Comparison of ENCODE assay signal across 30 cellular contexts in genomic region chrX:44619039-44619438, GRCh38.
"Had no signal": no experiment of that assay in that cellular context is flagged by ENCODE, and none has a peak within 500 bp of the region (broad histone marks: within the 10 kb centered on the region; RNA-seq: fewer than 3 reads in every experiment).

No MANE protein-coding gene starts in this region.

- H3K4me3 Mint-ChIP-seq: naive thymus-derived CD4-positive, alpha-beta T cell; natural killer cell; nephron; neural progenitor cell; stimulated activated memory B cell treated with anti-CD40 and anti-IgM and Interleukin-4, amounts not matched to agents 10 μg/mL and 1 μg/mL and 100 μg/mL, for 72 hours; stimulated activated naive CD8-positive, alpha-beta T cell treated with anti-CD3 and anti-CD28 coated beads, Interleukin-15, Interleukin-2, amounts not matched to agents 100 ng/mL and 50 ng/mL, for 24 hours; type B pancreatic cell had no signal

- H3K36me3 ChIP-seq: neural progenitor cell, ovary, spleen, stomach, thoracic aorta, thyroid gland, transverse colon, upper lobe of right lung, vagina had no signal

- H3K9me3 ChIP-seq: ovary, psoas muscle, spleen, stomach, thoracic aorta, thyroid gland, transverse colon, upper lobe of right lung, vagina had no signal

- ATAC-seq: naive thymus-derived CD4-positive, alpha-beta T cell; natural killer cell; psoas muscle; right cardiac atrium; sciatic nerve; stimulated activated memory B cell treated with anti-CD40 and anti-IgM and Interleukin-4, amounts not matched to agents 10 μg/mL and 1 μg/mL and 100 μg/mL, for 72 hours; upper lobe of right lung had no signal

- H3K27me3 ChIP-seq: neural progenitor cell, ovary, spleen, stomach, thyroid gland, transverse colon, upper lobe of right lung, vagina had no signal

- H3K9me3 Mint-ChIP-seq: natural killer cell; stimulated activated memory B cell treated with anti-CD40 and anti-IgM and Interleukin-4, amounts not matched to agents 10 μg/mL and 1 μg/mL and 100 μg/mL, for 72 hours; stimulated activated naive CD8-positive, alpha-beta T cell treated with anti-CD3 and anti-CD28 coated beads, Interleukin-15, Interleukin-2, amounts not matched to agents 100 ng/mL and 50 ng/mL, for 24 hours; type B pancreatic cell had no signal

- H3K4me1 Mint-ChIP-seq: natural killer cell, nephron, neural progenitor cell had no signal

- H3K4me3 ChIP-seq: neural progenitor cell, ovary, psoas muscle, skin epidermis, smooth muscle cell, spleen, stomach, thoracic aorta, thyroid gland, transverse colon, upper lobe of right lung, vagina had no signal

- H3K36me3 Mint-ChIP-seq: naive thymus-derived CD4-positive, alpha-beta T cell; natural killer cell; neural progenitor cell; stimulated activated memory B cell treated with anti-CD40 and anti-IgM and Interleukin-4, amounts not matched to agents 10 μg/mL and 1 μg/mL and 100 μg/mL, for 72 hours; type B pancreatic cell had no signal

- H3K27ac Mint-ChIP-seq: naive thymus-derived CD4-positive, alpha-beta T cell; natural killer cell; nephron; neural progenitor cell; progenitor cell of endocrine pancreas; stimulated activated memory B cell treated with anti-CD40 and anti-IgM and Interleukin-4, amounts not matched to agents 10 μg/mL and 1 μg/mL and 100 μg/mL, for 72 hours; stimulated activated naive CD8-positive, alpha-beta T cell treated with anti-CD3 and anti-CD28 coated beads, Interleukin-15, Interleukin-2, amounts not matched to agents 100 ng/mL and 50 ng/mL, for 24 hours; type B pancreatic cell had no signal

- H3K27ac ChIP-seq: neural progenitor cell, ovary, parathyroid adenoma, psoas muscle, skin epidermis, spleen, stomach, thoracic aorta, thyroid gland, transverse colon, upper lobe of right lung, vagina had no signal

- H3K27me3 Mint-ChIP-seq: progenitor cell of endocrine pancreas; stimulated activated memory B cell treated with anti-CD40 and anti-IgM and Interleukin-4, amounts not matched to agents 10 μg/mL and 1 μg/mL and 100 μg/mL, for 72 hours; stimulated activated naive CD8-positive, alpha-beta T cell treated with anti-CD3 and anti-CD28 coated beads, Interleukin-15, Interleukin-2, amounts not matched to agents 100 ng/mL and 50 ng/mL, for 24 hours; type B pancreatic cell had no signal

- H3K4me1 ChIP-seq: neural progenitor cell, parathyroid adenoma, psoas muscle, spleen, stomach, thyroid gland, transverse colon, upper lobe of right lung, vagina had no signal

- DNase-seq: naive thymus-derived CD4-positive, alpha-beta T cell; natural killer cell; occipital lobe; ovary; posterior cingulate gyrus; psoas muscle; right cardiac atrium; spleen; stimulated activated CD4-positive, alpha-beta T cell treated with anti-CD3 and anti-CD28 coated beads, Interleukin-12 subunit alpha, Interleukin-12 subunit beta, amount 100 ng/mL, for 4 hours; stimulated activated CD4-positive, alpha-beta T cell treated with anti-CD3 and anti-CD28 coated beads, Interleukin-1b, Interleukin-23, amount 100 ng/mL, for 48 hours; stimulated activated CD4-positive, alpha-beta T cell treated with anti-CD3 and anti-CD28 coated beads, Interleukin-4, amount 100 ng/mL, for 1 hour; stimulated activated CD4-positive, alpha-beta T cell treated with anti-CD3 and anti-CD28 coated beads, Interleukin-4, amount 100 ng/mL, for 4 hours; stimulated activated CD8-positive, alpha-beta memory T cell treated with anti-CD3 and anti-CD28 coated beads, Interleukin-4, amount 100 ng/mL, for 48 hours; stimulated activated naive CD4-positive, alpha-beta T cell treated with Interleukin-2 at 50 U/mL for 16 hours; stomach; thyroid gland; transverse colon; upper lobe of right lung had no signal
